Comparison of ENCODE assay signal across 20 cellular contexts in the genomic region with DNA sequence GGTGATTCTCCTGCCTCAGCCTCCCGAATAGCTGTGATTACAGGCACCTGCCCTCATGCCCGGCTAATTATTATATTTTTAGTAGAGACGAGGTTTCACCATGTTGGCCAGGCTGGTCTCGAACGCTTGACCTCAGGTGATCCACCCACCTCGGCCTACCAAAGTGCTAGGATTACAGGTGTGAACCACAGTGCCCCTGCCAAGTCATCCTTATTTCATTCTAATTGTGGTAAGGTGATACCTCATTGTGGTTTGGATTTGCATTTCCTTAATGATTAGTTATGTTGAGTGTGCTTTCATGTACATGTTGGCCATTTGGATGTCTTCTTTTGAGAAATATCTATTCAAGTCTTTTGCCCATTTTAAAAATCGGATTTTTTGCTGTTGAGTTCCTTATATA.
DNase-seq lines count a peak whose midpoint lies in the region; ATAC-seq and TF ChIP-seq lines count a peak whose summit lies in the region.
"Had no signal": no experiment of that assay in that cellular context is flagged by ENCODE, and none has a peak within 500 bp of the region (broad histone marks: within the 10 kb centered on the region; RNA-seq: fewer than 3 reads in every experiment).

No MANE protein-coding gene starts in this region.

- H3K27ac Mint-ChIP-seq in activated CD4-positive, alpha-beta T cell treated with anti-CD3 and anti-CD28 coated beads for 36 hours: no peak overlapping the region
- peak overlapping the region; percentile 44 to 84 for H3K27ac Mint-ChIP-seq in effector memory CD8-positive, alpha-beta T cell

- no peak for ATAC-seq in activated CD4-positive, alpha-beta T cell treated with anti-CD3 and anti-CD28 coated beads for 36 hours
- ATAC-seq in HG03354 (IDR thresholded peaks at IDR 0.05; ENCODE audit: poor library complexity, severe bottlenecking, unreplicated experiment): peak; percentile 55
- ATAC-seq in effector memory CD8-positive, alpha-beta T cell (replicated peaks): peak; percentile 71
- ATAC-seq: K562, left colon, right cardiac atrium had no signal

- H3K9me3 Mint-ChIP-seq in activated CD4-positive, alpha-beta T cell treated with anti-CD3 and anti-CD28 coated beads for 36 hours (ENCODE audit: low read depth): no peaks in the 10 kb centered on the region
- H3K9me3 Mint-ChIP-seq in effector memory CD8-positive, alpha-beta T cell: no peaks in the 10 kb centered on the region
- H3K9me3 Mint-ChIP-seq: activated T-cell treated with anti-CD3 and anti-CD28 coated beads, Interleukin-2, amount 50 U/mL, for 24 hours had no signal

- no peak overlapping the region for H3K4me3 ChIP-seq in GM12864 (ENCODE audit: low read depth, low read length)
- H3K4me3 ChIP-seq: K562 had no signal

- POLR2A ChIA-PET in activated CD4-positive, alpha-beta T cell treated with anti-CD3 and anti-CD28 coated beads for 36 hours (lab: Charles Lee): no interaction called here

- peak; percentile 3 for DNase-seq in activated CD4-positive, alpha-beta T cell treated with anti-CD3 and anti-CD28 coated beads for 36 hours
- no peak for DNase-seq in activated CD4-positive, alpha-beta T cell treated with anti-CD3 and anti-CD28 coated beads, Interleukin-2, amount 50 U/mL, for 4 hours
- DNase-seq in GM12864 (ENCODE audit: low read depth): peak; percentile 24
- DNase-seq in effector memory CD8-positive, alpha-beta T cell: peak; percentile 1 to 14 (median 2)
- no peak for DNase-seq in GOT3 (lab: John Stamatoyannopoulos, UW)
- no peak for DNase-seq in COR-L47 (lab: John Stamatoyannopoulos, UW)
- no peak for DNase-seq in globus pallidus (ENCODE audit: low spot score)
- DNase-seq: activated CD4-positive, CD25-positive, alpha-beta regulatory T cell; activated T-cell treated with anti-CD3 and anti-CD28 coated beads, Interleukin-2, amount 50 U/mL, for 24 hours; amniotic stem cell; effector memory CD4-positive, alpha-beta T cell; EL; left colon; NCI-H1105; NCI-H2227 treated with DMSO at 0.1 percent for 48 hours; right cardiac atrium; SHP77; substantia nigra had no signal

- intact Hi-C loops in activated CD4-positive, alpha-beta T cell treated with anti-CD3 and anti-CD28 coated beads for 36 hours (cut with DNase I, micrococcal nuclease): no loop called here

- CTCF ChIA-PET in activated CD4-positive, alpha-beta T cell treated with anti-CD3 and anti-CD28 coated beads for 36 hours (lab: Charles Lee): interaction anchor here (0.6 to 1.5 kb wide), 2 partner anchors 38 to 71 kb away, joined by 4 to 6 read pairs; no protein-coding TSS in a partner anchor

- H3K36me3 Mint-ChIP-seq in activated CD4-positive, alpha-beta T cell treated with anti-CD3 and anti-CD28 coated beads for 36 hours (ENCODE audit: low read depth): peaks cover 22% of the 10 kb centered on the region
- peaks cover 53% of the 10 kb centered on the region for H3K36me3 Mint-ChIP-seq in effector memory CD8-positive, alpha-beta T cell (ENCODE audit: insufficient read depth)

- H3K27me3 Mint-ChIP-seq in activated CD4-positive, alpha-beta T cell treated with anti-CD3 and anti-CD28 coated beads for 36 hours: no peaks in the 10 kb centered on the region
- H3K27me3 Mint-ChIP-seq in effector memory CD8-positive, alpha-beta T cell: no peaks in the 10 kb centered on the region
- H3K27me3 Mint-ChIP-seq: activated T-cell treated with anti-CD3 and anti-CD28 coated beads, Interleukin-2, amount 50 U/mL, for 24 hours had no signal

- H3K4me3 Mint-ChIP-seq in activated CD4-positive, alpha-beta T cell treated with anti-CD3 and anti-CD28 coated beads for 36 hours: no peak overlapping the region
- peak overlapping the region; percentile 14 to 25 for H3K4me3 Mint-ChIP-seq in effector memory CD8-positive, alpha-beta T cell
- H3K4me3 Mint-ChIP-seq: activated T-cell treated with anti-CD3 and anti-CD28 coated beads, Interleukin-2, amount 50 U/mL, for 24 hours had no signal

- TF ChIP-seq CTCF in GM12864 (IDR thresholded peaks at IDR 0.05; ENCODE audit: low read depth, low read length, missing control alignments): no peak

- H3K4me1 Mint-ChIP-seq in activated CD4-positive, alpha-beta T cell treated with anti-CD3 and anti-CD28 coated beads for 36 hours: peaks cover 31% of the 10 kb centered on the region
- H3K4me1 Mint-ChIP-seq in effector memory CD8-positive, alpha-beta T cell (ENCODE audit: low read depth in 2 of 2): peaks cover 18 to 32% of the 10 kb centered on the region in 2 donors

Comparison
In these comparisons a context has a peak if more than half of its experiments do, and no peak if none do; other contexts are left out.
1. DNase-seq: peak in activated CD4-positive, alpha-beta T cell treated with anti-CD3 and anti-CD28 coated beads for 36 hours (single experiment), GM12864 (single experiment) and effector memory CD8-positive, alpha-beta T cell (3 of 3); none in activated CD4-positive, alpha-beta T cell treated with anti-CD3 and anti-CD28 coated beads, Interleukin-2, amount 50 U/mL, for 4 hours (0 of 2), GOT3 (single experiment), COR-L47 (single experiment) and globus pallidus (single experiment).